In genomic region chr4:6516762-6517161, GRCh38 we compare ENCODE assay signal across 21 cellular contexts. TPM values are rescaled to one million over a fixed set of nuclear protein-coding genes. Genes with fewer than 3 reads are reported as not detected.
"Had no signal": no experiment of that assay in that cellular context is flagged by ENCODE, and none has a peak within 500 bp of the region (broad histone marks: within the 10 kb centered on the region; RNA-seq: fewer than 3 reads in every experiment).

No MANE protein-coding gene starts in this region.

- H3K36me3 ChIP-seq: gastroesophageal sphincter, neutrophil, right lobe of liver, spleen, thoracic aorta, upper lobe of right lung had no signal

- ATAC-seq: activated naive CD8-positive, alpha-beta T cell treated with anti-CD3 and anti-CD28 coated beads, Interleukin-2, amount 50 U/mL, for 24 hours; activated T-helper 17 cell treated with anti-CD3 and anti-CD28 coated beads, Interleukin-2, amount 50 U/mL, for 72 hours; gastroesophageal sphincter; naive thymus-derived CD4-positive, alpha-beta T cell; right lobe of liver; SK-N-SH treated with all-trans-retinoic acid at 6 μM for 48 hours; stimulated activated naive CD8-positive, alpha-beta T cell treated with anti-CD3 and anti-CD28 coated beads, Interleukin-15, amount 100 ng/mL, for 72 hours; upper lobe of right lung had no signal

- H3K9me3 Mint-ChIP-seq: activated naive CD4-positive, alpha-beta T cell treated with anti-CD3 and anti-CD28 coated beads for 36 hours; activated T-helper 17 cell treated with anti-CD3 and anti-CD28 coated beads, Interleukin-2, amount 50 U/mL, for 72 hours had no signal

- H3K27me3 ChIP-seq: right lobe of liver had no signal

- H3K4me3 ChIP-seq: gastroesophageal sphincter, right lobe of liver, spleen, thoracic aorta, upper lobe of right lung had no signal

- DNase-seq: activated CD4-positive, alpha-beta T cell treated with anti-CD3 and anti-CD28 coated beads for 1 hour; activated CD4-positive, alpha-beta T cell treated with anti-CD3 and anti-CD28 coated beads, Interleukin-2, amount 50 U/mL, for 48 hours; activated naive CD4-positive, alpha-beta T cell treated with anti-CD3 and anti-CD28 coated beads for 36 hours; activated naive CD8-positive, alpha-beta T cell treated with anti-CD3 and anti-CD28 coated beads, Interleukin-2, amount 50 U/mL, for 24 hours; dermis blood vessel endothelial cell; erythroblast; kidney glomerular epithelial cell; midbrain; naive thymus-derived CD4-positive, alpha-beta T cell; right lobe of liver; spleen; stimulated activated naive CD8-positive, alpha-beta T cell treated with anti-CD3 and anti-CD28 coated beads, Interleukin-15, amount 100 ng/mL, for 72 hours; upper lobe of right lung had no signal

- H3K4me1 Mint-ChIP-seq: activated naive CD8-positive, alpha-beta T cell treated with anti-CD3 and anti-CD28 coated beads, Interleukin-2, amount 50 U/mL, for 24 hours; activated T-helper 17 cell treated with anti-CD3 and anti-CD28 coated beads, Interleukin-2, amount 50 U/mL, for 72 hours; naive thymus-derived CD4-positive, alpha-beta T cell; stimulated activated naive CD8-positive, alpha-beta T cell treated with anti-CD3 and anti-CD28 coated beads, Interleukin-15, amount 100 ng/mL, for 72 hours had no signal

- H3K4me3 Mint-ChIP-seq: activated naive CD4-positive, alpha-beta T cell treated with anti-CD3 and anti-CD28 coated beads for 36 hours; activated naive CD8-positive, alpha-beta T cell treated with anti-CD3 and anti-CD28 coated beads, Interleukin-2, amount 50 U/mL, for 24 hours; activated T-helper 17 cell treated with anti-CD3 and anti-CD28 coated beads, Interleukin-2, amount 50 U/mL, for 72 hours; naive thymus-derived CD4-positive, alpha-beta T cell; stimulated activated naive CD8-positive, alpha-beta T cell treated with anti-CD3 and anti-CD28 coated beads, Interleukin-15, amount 100 ng/mL, for 72 hours had no signal

- H3K9me3 ChIP-seq: neutrophil, right lobe of liver, upper lobe of right lung had no signal

- H3K4me1 ChIP-seq: gastroesophageal sphincter, right lobe of liver, spleen, upper lobe of right lung had no signal

- H3K27ac Mint-ChIP-seq: activated naive CD4-positive, alpha-beta T cell treated with anti-CD3 and anti-CD28 coated beads for 36 hours; activated naive CD8-positive, alpha-beta T cell treated with anti-CD3 and anti-CD28 coated beads, Interleukin-2, amount 50 U/mL, for 24 hours; activated T-helper 17 cell treated with anti-CD3 and anti-CD28 coated beads, Interleukin-2, amount 50 U/mL, for 72 hours; naive thymus-derived CD4-positive, alpha-beta T cell; progenitor cell of endocrine pancreas; stimulated activated naive CD8-positive, alpha-beta T cell treated with anti-CD3 and anti-CD28 coated beads, Interleukin-15, amount 100 ng/mL, for 72 hours had no signal

- H3K27ac ChIP-seq: gastroesophageal sphincter, neutrophil, right lobe of liver, spleen, thoracic aorta, upper lobe of right lung, VCaP had no signal

RNA-seq across cellular contexts. Expression of gene PPP2R2C, which starts 44.3 kb away (rescaled TPM):
- total RNA-seq: activated naive CD4-positive, alpha-beta T cell treated with anti-CD3 and anti-CD28 coated beads for 36 hours; activated T-helper 17 cell treated with anti-CD3 and anti-CD28 coated beads, Interleukin-2, amount 50 U/mL, for 72 hours; naive thymus-derived CD4-positive, alpha-beta T cell; T-helper 1 cell treated with Interleukin-12 subunit alpha and Interleukin-12 subunit beta and Interleukin-4 antibody, amounts not matched to agents 30 ng/mL and 1 ng/mL, for 36 hours had no signal
